In the genomic region with DNA sequence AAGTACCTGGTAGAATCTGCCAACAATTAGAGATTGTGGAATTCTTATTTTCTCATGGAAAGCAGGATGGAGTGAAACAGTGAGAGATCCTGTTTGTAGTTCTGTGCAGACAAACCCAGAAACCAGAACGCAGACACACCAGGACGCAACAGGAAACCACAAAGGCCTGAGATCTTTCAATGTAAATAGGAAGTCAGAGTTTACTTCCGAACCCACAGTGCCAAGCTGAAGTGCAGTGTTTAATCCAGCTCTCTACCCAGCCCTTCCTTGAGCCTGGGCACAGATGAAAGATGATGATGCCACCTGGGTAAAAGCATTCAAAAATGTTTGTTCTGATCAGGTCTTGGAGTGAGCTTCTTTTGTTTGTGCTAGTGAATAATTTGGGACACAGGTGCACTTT, we compare ENCODE assay signal across 1 cellular context.
TF ChIP-seq lines count a peak whose summit lies in the region.

No MANE protein-coding gene starts in this region.

TF ChIP-seq in HepG2, 621 proteins besides CTCF, POLR2A, EP300 and RAD21 (continued from another document and continues in another):
- TF ChIP-seq, protein P1, sequence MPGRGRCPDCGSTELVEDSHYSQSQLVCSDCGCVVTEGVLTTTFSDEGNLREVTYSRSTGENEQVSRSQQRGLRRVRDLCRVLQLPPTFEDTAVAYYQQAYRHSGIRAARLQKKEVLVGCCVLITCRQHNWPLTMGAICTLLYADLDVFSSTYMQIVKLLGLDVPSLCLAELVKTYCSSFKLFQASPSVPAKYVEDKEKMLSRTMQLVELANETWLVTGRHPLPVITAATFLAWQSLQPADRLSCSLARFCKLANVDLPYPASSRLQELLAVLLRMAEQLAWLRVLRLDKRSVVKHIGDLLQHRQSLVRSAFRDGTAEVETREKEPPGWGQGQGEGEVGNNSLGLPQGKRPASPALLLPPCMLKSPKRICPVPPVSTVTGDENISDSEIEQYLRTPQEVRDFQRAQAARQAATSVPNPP (CRISPR knock-in tag; IDR thresholded peaks at IDR 0.05): no peak
- TF ChIP-seq SALL2 (CRISPR knock-in tag; IDR thresholded peaks at IDR 0.05) (no peak), ZNF776 (CRISPR knock-in tag; IDR thresholded peaks at IDR 0.05) (no peak), SOX13 (IDR thresholded peaks at IDR 0.05) (no peak), SOX13 (CRISPR knock-in tag; conservative IDR thresholded peaks at IDR 0.05 in 1 of 2, IDR thresholded peaks at IDR 0.05 in 1 of 2) (peak in 1 of 2 experiments; percentile 44; a peak in 1 of 4 replicates), ZNF556 (CRISPR knock-in tag; IDR thresholded peaks at IDR 0.05; ENCODE audit: borderline replicate concordance) (no peak), NR1H2 (CRISPR knock-in tag; IDR thresholded peaks at IDR 0.05; ENCODE audit: borderline replicate concordance, low read depth) (no peak), NPAS2 (CRISPR knock-in tag; IDR thresholded peaks at IDR 0.05; ENCODE audit: borderline replicate concordance) (no peak), ZNF563 (CRISPR knock-in tag; IDR thresholded peaks at IDR 0.05) (no peak), KLF13 (CRISPR knock-in tag; IDR thresholded peaks at IDR 0.05) (no peak), ZFP36 (IDR thresholded peaks at IDR 0.05; ENCODE audit: borderline replicate concordance, low read depth, low read length, partially characterized antibody) (no peak), CAMTA2 (CRISPR knock-in tag; IDR thresholded peaks at IDR 0.05; ENCODE audit: borderline replicate concordance) (no peak), TMF1 (CRISPR knock-in tag; IDR thresholded peaks at IDR 0.05; ENCODE audit: low read depth) (no peak), CEBPB (IDR thresholded peaks at IDR 0.05; ENCODE audit: borderline replicate concordance, low read depth, low read length) (no peak), WIZ (CRISPR knock-in tag; IDR thresholded peaks at IDR 0.05) (no peak), ZNF18 (CRISPR knock-in tag; IDR thresholded peaks at IDR 0.05; ENCODE audit: insufficient replicate concordance) (no peak), HIC2 (CRISPR knock-in tag; IDR thresholded peaks at IDR 0.05; ENCODE audit: low read depth) (peak; percentile 62; the same call in 1 of the 2 replicates), NFE2L1 (CRISPR knock-in tag; IDR thresholded peaks at IDR 0.05; ENCODE audit: borderline replicate concordance) (no peak), ZNF138 (CRISPR knock-in tag; IDR thresholded peaks at IDR 0.05; ENCODE audit: low read depth) (no peak), ZSCAN12 (CRISPR knock-in tag; IDR thresholded peaks at IDR 0.05) (no peak), NR2C2 (CRISPR knock-in tag; IDR thresholded peaks at IDR 0.05; ENCODE audit: borderline replicate concordance) (no peak), HHEX (CRISPR knock-in tag; IDR thresholded peaks at IDR 0.05) (no peak), ZNF407 (CRISPR knock-in tag; IDR thresholded peaks at IDR 0.05; ENCODE audit: not compliant biosample characterization) (no peak), ZSCAN29 (CRISPR knock-in tag; conservative IDR thresholded peaks at IDR 0.05) (no peak), MXD3 (CRISPR knock-in tag; IDR thresholded peaks at IDR 0.05) (no peak), CEBPG (CRISPR knock-in tag; IDR thresholded peaks at IDR 0.05) (no peak), DNMT1 (CRISPR knock-in tag; IDR thresholded peaks at IDR 0.05) (no peak), ATF3 (CRISPR knock-in tag; IDR thresholded peaks at IDR 0.05) (no peak), ZSCAN30 (CRISPR knock-in tag; IDR thresholded peaks at IDR 0.05) (no peak), ARHGAP35 (CRISPR knock-in tag; IDR thresholded peaks at IDR 0.05; ENCODE audit: borderline replicate concordance) (no peak), ARNT (IDR thresholded peaks at IDR 0.05) (no peak), HNRNPL (IDR thresholded peaks at IDR 0.05; ENCODE audit: low read depth, low read length) (0 out of 2 replicates have a peak, but pooled peaks have one; percentile 46)
- TF ChIP-seq, protein P2, sequence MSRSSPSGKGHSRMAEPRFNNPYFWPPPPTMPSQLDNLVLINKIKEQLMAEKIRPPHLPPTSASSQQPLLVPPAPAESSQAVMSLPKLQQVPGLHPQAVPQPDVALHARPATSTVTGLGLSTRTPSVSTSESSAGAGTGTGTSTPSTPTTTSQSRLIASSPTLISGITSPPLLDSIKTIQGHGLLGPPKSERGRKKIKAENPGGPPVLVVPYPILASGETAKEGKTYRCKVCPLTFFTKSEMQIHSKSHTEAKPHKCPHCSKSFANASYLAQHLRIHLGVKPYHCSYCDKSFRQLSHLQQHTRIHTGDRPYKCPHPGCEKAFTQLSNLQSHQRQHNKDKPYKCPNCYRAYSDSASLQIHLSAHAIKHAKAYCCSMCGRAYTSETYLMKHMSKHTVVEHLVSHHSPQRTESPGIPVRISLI (CRISPR knock-in tag; IDR thresholded peaks at IDR 0.05; ENCODE audit: borderline replicate concordance): no peak
- TF ChIP-seq, protein P3, sequence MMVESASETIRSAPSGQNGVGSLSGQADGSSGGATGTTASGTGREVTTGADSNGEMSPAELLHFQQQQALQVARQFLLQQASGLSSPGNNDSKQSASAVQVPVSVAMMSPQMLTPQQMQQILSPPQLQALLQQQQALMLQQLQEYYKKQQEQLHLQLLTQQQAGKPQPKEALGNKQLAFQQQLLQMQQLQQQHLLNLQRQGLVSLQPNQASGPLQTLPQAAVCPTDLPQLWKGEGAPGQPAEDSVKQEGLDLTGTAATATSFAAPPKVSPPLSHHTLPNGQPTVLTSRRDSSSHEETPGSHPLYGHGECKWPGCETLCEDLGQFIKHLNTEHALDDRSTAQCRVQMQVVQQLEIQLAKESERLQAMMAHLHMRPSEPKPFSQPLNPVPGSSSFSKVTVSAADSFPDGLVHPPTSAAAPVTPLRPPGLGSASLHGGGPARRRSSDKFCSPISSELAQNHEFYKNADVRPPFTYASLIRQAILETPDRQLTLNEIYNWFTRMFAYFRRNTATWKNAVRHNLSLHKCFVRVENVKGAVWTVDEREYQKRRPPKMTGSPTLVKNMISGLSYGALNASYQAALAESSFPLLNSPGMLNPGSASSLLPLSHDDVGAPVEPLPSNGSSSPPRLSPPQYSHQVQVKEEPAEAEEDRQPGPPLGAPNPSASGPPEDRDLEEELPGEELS (CRISPR knock-in tag; IDR thresholded peaks at IDR 0.05): 0 out of 2 replicates have a peak, but pooled peaks have one; percentile 22
- TF ChIP-seq, protein P4, sequence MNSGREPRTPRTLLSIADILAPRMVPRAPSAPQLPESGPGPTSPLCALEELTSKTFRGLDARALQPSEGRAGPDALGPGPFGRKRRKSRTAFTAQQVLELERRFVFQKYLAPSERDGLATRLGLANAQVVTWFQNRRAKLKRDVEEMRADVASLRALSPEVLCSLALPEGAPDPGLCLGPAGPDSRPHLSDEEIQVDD (CRISPR knock-in tag; IDR thresholded peaks at IDR 0.05; ENCODE audit: borderline replicate concordance): no peak
- TF ChIP-seq, protein P5, sequence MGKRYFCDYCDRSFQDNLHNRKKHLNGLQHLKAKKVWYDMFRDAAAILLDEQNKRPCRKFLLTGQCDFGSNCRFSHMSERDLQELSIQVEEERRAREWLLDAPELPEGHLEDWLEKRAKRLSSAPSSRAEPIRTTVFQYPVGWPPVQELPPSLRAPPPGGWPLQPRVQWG (CRISPR knock-in tag; IDR thresholded peaks at IDR 0.05; ENCODE audit: borderline replicate concordance, low read depth): no peak
- TF ChIP-seq, protein P6, sequence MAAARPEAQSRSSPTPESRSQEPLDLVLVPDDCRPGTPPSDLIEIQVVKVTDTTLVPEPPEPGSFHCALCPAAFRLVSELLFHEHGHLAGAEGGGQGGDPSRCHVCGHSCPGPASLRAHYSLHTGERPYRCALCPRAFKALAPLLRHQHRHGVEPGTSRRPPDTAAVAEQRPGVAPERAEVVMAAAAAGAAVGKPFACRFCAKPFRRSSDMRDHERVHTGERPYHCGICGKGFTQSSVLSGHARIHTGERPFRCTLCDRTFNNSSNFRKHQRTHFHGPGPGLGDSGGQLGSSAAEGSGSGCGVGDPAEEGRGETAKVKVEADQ (CRISPR knock-in tag; IDR thresholded peaks at IDR 0.05; ENCODE audit: borderline replicate concordance): no peak
- TF ChIP-seq, protein P7, sequence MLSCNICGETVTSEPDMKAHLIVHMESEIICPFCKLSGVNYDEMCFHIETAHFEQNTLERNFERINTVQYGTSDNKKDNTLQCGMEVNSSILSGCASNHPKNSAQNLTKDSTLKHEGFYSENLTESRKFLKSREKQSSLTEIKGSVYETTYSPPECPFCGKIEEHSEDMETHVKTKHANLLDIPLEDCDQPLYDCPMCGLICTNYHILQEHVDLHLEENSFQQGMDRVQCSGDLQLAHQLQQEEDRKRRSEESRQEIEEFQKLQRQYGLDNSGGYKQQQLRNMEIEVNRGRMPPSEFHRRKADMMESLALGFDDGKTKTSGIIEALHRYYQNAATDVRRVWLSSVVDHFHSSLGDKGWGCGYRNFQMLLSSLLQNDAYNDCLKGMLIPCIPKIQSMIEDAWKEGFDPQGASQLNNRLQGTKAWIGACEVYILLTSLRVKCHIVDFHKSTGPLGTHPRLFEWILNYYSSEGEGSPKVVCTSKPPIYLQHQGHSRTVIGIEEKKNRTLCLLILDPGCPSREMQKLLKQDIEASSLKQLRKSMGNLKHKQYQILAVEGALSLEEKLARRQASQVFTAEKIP (CRISPR knock-in tag; IDR thresholded peaks at IDR 0.05; ENCODE audit: borderline replicate concordance): no peak
